In the genomic region with DNA sequence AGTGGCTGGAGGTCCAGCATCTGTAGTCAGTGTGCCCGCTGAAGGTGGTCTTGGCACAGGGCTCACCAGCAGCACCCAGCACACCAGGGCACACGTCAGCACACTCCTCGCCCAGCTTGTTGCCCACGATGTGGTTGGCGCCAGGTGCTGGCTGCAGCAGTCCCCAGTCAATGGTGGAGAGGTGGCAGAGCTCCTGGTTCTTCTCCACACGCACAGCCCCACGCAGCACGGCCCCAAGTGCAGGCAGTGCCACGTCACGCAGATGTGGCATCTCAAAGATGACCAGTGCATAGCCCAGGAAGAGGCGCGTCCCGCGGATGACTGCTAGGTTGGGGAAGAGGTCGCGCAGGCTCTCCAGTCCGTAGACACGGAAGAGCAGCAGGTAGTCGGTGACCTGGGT, we compare ENCODE assay signal across 32 cellular contexts. TPM values are rescaled to one million over a fixed set of nuclear protein-coding genes. Genes with fewer than 3 reads are reported as not detected.
"Had no signal": no experiment of that assay in that cellular context is flagged by ENCODE, and none has a peak within 500 bp of the region (broad histone marks: within the 10 kb centered on the region; RNA-seq: fewer than 3 reads in every experiment).

No MANE protein-coding gene starts in this region.

- DNase-seq: hippocampal formation; immature natural killer cell; kidney; left colon; left lung; lower lobe of right lung; mammary epithelial cell; mesenchymal stem cell; naive thymus-derived CD8-positive, alpha-beta T cell; pancreas; posterior cingulate gyrus; retina; sigmoid colon; small intestine; stimulated activated CD4-positive, alpha-beta T cell treated with anti-CD3 and anti-CD28 coated beads, Interleukin-1b, Interleukin-23, amount 100 ng/mL, for 48 hours; stimulated activated CD4-positive, alpha-beta T cell treated with anti-CD3 and anti-CD28 coated beads, Interleukin-2, amount 100 ng/mL, for 48 hours; stimulated activated CD4-positive, alpha-beta T cell treated with anti-CD3 and anti-CD28 coated beads, Interleukin-4, amount 100 ng/mL, for 4 hours; stimulated activated CD8-positive, alpha-beta memory T cell treated with anti-CD3 and anti-CD28 coated beads, Interleukin-4, amount 100 ng/mL, for 48 hours; stimulated activated naive B cell treated with anti-CD40 and anti-IgM and Interleukin-4, amounts not matched to agents 10 μg/mL and 1 μg/mL and 100 μg/mL, for 72 hours; stimulated activated naive CD8-positive, alpha-beta T cell treated with anti-CD3 and anti-CD28 coated beads, Interleukin-15, Interleukin-2, amounts not matched to agents 100 U/mL and 50 U/mL, for 24 hours; stomach; testis; thyroid gland; transverse colon had no signal

- H3K4me3 ChIP-seq: left lung, lower lobe of right lung, pancreas, prostate gland, sigmoid colon, stomach, testis, thyroid gland, transverse colon, upper lobe of left lung, vagina had no signal

- H3K36me3 ChIP-seq: left lung, lower lobe of right lung, pancreas, prostate gland, sigmoid colon, stomach, thyroid gland, transverse colon, upper lobe of left lung, vagina had no signal

- H3K9me3 Mint-ChIP-seq: immature natural killer cell; naive thymus-derived CD8-positive, alpha-beta T cell; nephron; neural crest cell; stimulated activated naive B cell treated with anti-CD40 and anti-IgM and Interleukin-4, amounts not matched to agents 10 μg/mL and 1 μg/mL and 100 μg/mL, for 72 hours had no signal

- H3K27ac Mint-ChIP-seq: stimulated activated naive B cell treated with anti-CD40 and anti-IgM and Interleukin-4, amounts not matched to agents 10 μg/mL and 1 μg/mL and 100 μg/mL, for 72 hours had no signal

- ATAC-seq: left colon; left lung; lower lobe of right lung; naive thymus-derived CD8-positive, alpha-beta T cell; pancreas; right cardiac atrium; stimulated activated naive B cell treated with anti-CD40 and anti-IgM and Interleukin-4, amounts not matched to agents 10 μg/mL and 1 μg/mL and 100 μg/mL, for 72 hours; stimulated activated naive CD8-positive, alpha-beta T cell treated with anti-CD3 and anti-CD28 coated beads, Interleukin-15, Interleukin-2, amounts not matched to agents 100 U/mL and 50 U/mL, for 24 hours had no signal

- H3K9me3 ChIP-seq: left lung, lower lobe of right lung, pancreas, prostate gland, sigmoid colon, stomach, testis, thyroid gland, transverse colon, upper lobe of left lung, vagina had no signal

- H3K27ac ChIP-seq: left lung, lower lobe of right lung, pancreas, prostate gland, sigmoid colon, stomach, testis, thyroid gland, transverse colon, upper lobe of left lung, vagina had no signal

- H3K4me3 Mint-ChIP-seq: immature natural killer cell; naive thymus-derived CD8-positive, alpha-beta T cell; nephron; neural crest cell; stimulated activated naive B cell treated with anti-CD40 and anti-IgM and Interleukin-4, amounts not matched to agents 10 μg/mL and 1 μg/mL and 100 μg/mL, for 72 hours had no signal

- H3K36me3 Mint-ChIP-seq: immature natural killer cell; naive thymus-derived CD8-positive, alpha-beta T cell; stimulated activated naive B cell treated with anti-CD40 and anti-IgM and Interleukin-4, amounts not matched to agents 10 μg/mL and 1 μg/mL and 100 μg/mL, for 72 hours had no signal

- H3K27me3 ChIP-seq: pancreas, testis, thyroid gland, vagina had no signal

RNA-seq across cellular contexts. Expression of a gene that starts 5.2 kb away (rescaled TPM):
- total RNA-seq: left colon; left lung; liver; lower lobe of right lung; mammary epithelial cell; naive thymus-derived CD8-positive, alpha-beta T cell; sigmoid colon; thyroid gland; transverse colon; vagina had no signal
- polyA plus RNA-seq: immature natural killer cell; mammary epithelial cell; naive thymus-derived CD8-positive, alpha-beta T cell had no signal

RNA-seq across cellular contexts. Expression of a gene that starts 6.9 kb away (rescaled TPM):
- total RNA-seq: mammary epithelial cell; naive thymus-derived CD8-positive, alpha-beta T cell had no signal
- polyA plus RNA-seq: mammary epithelial cell had no signal

RNA-seq across cellular contexts. Expression of a gene that starts 37.1 kb away (rescaled TPM):
- total RNA-seq: urinary bladder had no signal

RNA-seq across cellular contexts. Expression of a gene that starts 39.8 kb away (rescaled TPM):
- polyA plus RNA-seq: naive thymus-derived CD8-positive, alpha-beta T cell had no signal
